ENCODE assay signal across 21 cellular contexts in genomic region chr9:89383721-89384300, GRCh38.
DNase-seq lines count a peak whose midpoint lies in the region; ATAC-seq and TF ChIP-seq lines count a peak whose summit lies in the region.
"Had no signal": no experiment of that assay in that cellular context is flagged by ENCODE, and none has a peak within 500 bp of the region (broad histone marks: within the 10 kb centered on the region; RNA-seq: fewer than 3 reads in every experiment).

No MANE protein-coding gene starts in this region.

- peak overlapping the region; percentile 73 for H3K27ac Mint-ChIP-seq in activated CD4-positive, alpha-beta T cell treated with anti-CD3 and anti-CD28 coated beads, Interleukin-2, amount 10 ng/mL, durations not matched to agents 7 days and 5 days
- peak overlapping the region; percentile 88 for H3K27ac Mint-ChIP-seq in T-helper 17 cell
- H3K27ac Mint-ChIP-seq in stimulated activated effector memory CD8-positive, alpha-beta T cell treated with anti-CD3 and anti-CD28 coated beads, Interleukin-12 subunit alpha, Interleukin-12 subunit beta, amount 100 ng/mL, for 72 hours = peak overlapping the region; percentile 90

- no peaks in the 10 kb centered on the region for H3K27me3 Mint-ChIP-seq in activated CD4-positive, alpha-beta T cell treated with anti-CD3 and anti-CD28 coated beads, Interleukin-2, amount 10 ng/mL, durations not matched to agents 7 days and 5 days
- no peaks in the 10 kb centered on the region for H3K27me3 Mint-ChIP-seq in T-helper 17 cell

- WGBS in suprapubic skin = 94% methylated on average over 19 of the region's 19 CpGs

- DNase-seq in activated CD4-positive, alpha-beta T cell treated with anti-CD3 and anti-CD28 coated beads, Interleukin-2, amount 10 ng/mL, durations not matched to agents 7 days and 5 days = no peak
- no peak for DNase-seq in activated CD4-positive, alpha-beta T cell treated with anti-CD3 and anti-CD28 coated beads for 4 hours
- DNase-seq in T-helper 17 cell (no peak), suprapubic skin (ENCODE audit: low spot score in 2 of 2) (no peak), AG20443 (ENCODE audit: low spot score) (no peak), lower lobe of right lung (no peak)
- DNase-seq in stimulated activated effector memory CD8-positive, alpha-beta T cell treated with anti-CD3 and anti-CD28 coated beads, Interleukin-12 subunit alpha, Interleukin-12 subunit beta, amount 100 ng/mL, for 72 hours (ENCODE audit: low spot score in 2 of 2) = no peak
- DNase-seq: brain microvascular endothelial cell; DMS 273 treated with DMSO at 0.1 percent for 48 hours; GDM1; NCI-H524; nucleus accumbens; stimulated activated CD4-positive, alpha-beta T cell treated with anti-CD3 and anti-CD28 coated beads, Interleukin-4, amount 100 ng/mL, for 24 hours; uterus had no signal

- intact Hi-C loops in lower lobe of right lung (cut with DNase I) = no loop called here

- H3K4me3 Mint-ChIP-seq in activated CD4-positive, alpha-beta T cell treated with anti-CD3 and anti-CD28 coated beads, Interleukin-2, amount 10 ng/mL, durations not matched to agents 7 days and 5 days = no peak overlapping the region
- no peak overlapping the region for H3K4me3 Mint-ChIP-seq in T-helper 17 cell
- H3K4me3 Mint-ChIP-seq in stimulated activated effector memory CD8-positive, alpha-beta T cell treated with anti-CD3 and anti-CD28 coated beads, Interleukin-12 subunit alpha, Interleukin-12 subunit beta, amount 100 ng/mL, for 72 hours = no peak overlapping the region

- POLR2A ChIA-PET in activated CD4-positive, alpha-beta T cell treated with anti-CD3 and anti-CD28 coated beads, Interleukin-2, amount 10 ng/mL, durations not matched to agents 7 days and 5 days (lab: Charles Lee) = no interaction called here

- H3K4me1 ChIP-seq in suprapubic skin = peaks cover 28% of the 10 kb centered on the region
- peaks cover 15% of the 10 kb centered on the region for H3K4me1 ChIP-seq in lower lobe of right lung
- H3K4me1 ChIP-seq: uterus had no signal

- TF ChIP-seq POLR2A in suprapubic skin (IDR thresholded peaks at IDR 0.05) = no peak

- peaks cover 61% of the 10 kb centered on the region for H3K4me1 Mint-ChIP-seq in activated CD4-positive, alpha-beta T cell treated with anti-CD3 and anti-CD28 coated beads, Interleukin-2, amount 10 ng/mL, durations not matched to agents 7 days and 5 days
- peaks cover 23% of the 10 kb centered on the region for H3K4me1 Mint-ChIP-seq in T-helper 17 cell
- peaks cover 38% of the 10 kb centered on the region for H3K4me1 Mint-ChIP-seq in stimulated activated effector memory CD8-positive, alpha-beta T cell treated with anti-CD3 and anti-CD28 coated beads, Interleukin-12 subunit alpha, Interleukin-12 subunit beta, amount 100 ng/mL, for 72 hours

- TF ChIP-seq EP300 in suprapubic skin (IDR thresholded peaks at IDR 0.05) = no peak

- H3K9me3 ChIP-seq in T-helper 17 cell (ENCODE audit: control insufficient read depth, low read length, poor library complexity, severe bottlenecking) = no peaks in the 10 kb centered on the region
- H3K9me3 ChIP-seq in suprapubic skin = no peaks in the 10 kb centered on the region
- no peaks in the 10 kb centered on the region for H3K9me3 ChIP-seq in lower lobe of right lung
- H3K9me3 ChIP-seq: A549, uterus had no signal

- CTCF ChIA-PET in activated CD4-positive, alpha-beta T cell treated with anti-CD3 and anti-CD28 coated beads, Interleukin-2, amount 10 ng/mL, durations not matched to agents 7 days and 5 days (lab: Charles Lee) = interaction anchor here (0.9 to 1.0 kb wide), 2 partner anchors 9 to 26 kb away, joined by 3 read pairs; no protein-coding TSS in a partner anchor

- H3K27me3 ChIP-seq in suprapubic skin (no peaks in the 10 kb centered on the region), lower lobe of right lung (ENCODE audit: low read depth) (no peaks in the 10 kb centered on the region)
- H3K27me3 ChIP-seq: brain microvascular endothelial cell, uterus had no signal

- ATAC-seq in T-helper 17 cell = no peak
- ATAC-seq in stimulated activated effector memory CD8-positive, alpha-beta T cell treated with anti-CD3 and anti-CD28 coated beads, Interleukin-12 subunit alpha, Interleukin-12 subunit beta, amount 100 ng/mL, for 72 hours = no peak
- ATAC-seq in lower lobe of right lung = no peak
- ATAC-seq: A549, left lobe of liver, SK-N-SH treated with all-trans-retinoic acid at 6 μM for 48 hours had no signal

- H3K27ac ChIP-seq in cingulate gyrus (ENCODE audit: low read depth, low read length) (peak overlapping the region; percentile 32), suprapubic skin (no peak overlapping the region), lower lobe of right lung (no peak overlapping the region)
- H3K27ac ChIP-seq: A549, brain microvascular endothelial cell, HL-60, RWPE1, uterus had no signal

- H3K4me3 ChIP-seq in suprapubic skin = no peak overlapping the region
- no peak overlapping the region for H3K4me3 ChIP-seq in lower lobe of right lung
- H3K4me3 ChIP-seq: A549, smooth muscle cell, uterus had no signal

- H3K9me3 Mint-ChIP-seq in activated CD4-positive, alpha-beta T cell treated with anti-CD3 and anti-CD28 coated beads, Interleukin-2, amount 10 ng/mL, durations not matched to agents 7 days and 5 days = no peaks in the 10 kb centered on the region
- H3K9me3 Mint-ChIP-seq in stimulated activated effector memory CD8-positive, alpha-beta T cell treated with anti-CD3 and anti-CD28 coated beads, Interleukin-12 subunit alpha, Interleukin-12 subunit beta, amount 100 ng/mL, for 72 hours = no peaks in the 10 kb centered on the region

- TF ChIP-seq CTCF in suprapubic skin (IDR thresholded peaks at IDR 0.05) = no peak
- TF ChIP-seq CTCF in lower lobe of right lung (IDR thresholded peaks at IDR 0.05) = no peak

- H3K36me3 ChIP-seq in suprapubic skin = peaks cover 69% of the 10 kb centered on the region
- H3K36me3 ChIP-seq in lower lobe of right lung = peaks cover 74% of the 10 kb centered on the region
- H3K36me3 ChIP-seq: brain microvascular endothelial cell, uterus had no signal

- peaks cover 81% of the 10 kb centered on the region for H3K36me3 Mint-ChIP-seq in activated CD4-positive, alpha-beta T cell treated with anti-CD3 and anti-CD28 coated beads, Interleukin-2, amount 10 ng/mL, durations not matched to agents 7 days and 5 days (ENCODE audit: low read depth)
- peaks cover 3% of the 10 kb centered on the region for H3K36me3 Mint-ChIP-seq in T-helper 17 cell (ENCODE audit: low read depth)
- peaks cover 100% of the 10 kb centered on the region for H3K36me3 Mint-ChIP-seq in stimulated activated effector memory CD8-positive, alpha-beta T cell treated with anti-CD3 and anti-CD28 coated beads, Interleukin-12 subunit alpha, Interleukin-12 subunit beta, amount 100 ng/mL, for 72 hours
